In genomic region chr7:75358671-75359541, GRCh38 we compare ENCODE assay signal across 8 cellular contexts. TPM values are rescaled to one million over a fixed set of nuclear protein-coding genes. Genes with fewer than 3 reads are reported as not detected.
DNase-seq lines count a peak whose midpoint lies in the region; ATAC-seq and TF ChIP-seq lines count a peak whose summit lies in the region.
"Not testable (repeated sequence)": the region's sequence is repeated elsewhere in the genome, so short reads cannot be mapped to it uniquely, and the experiment has no call there.

No MANE protein-coding gene starts in this region.

- TF ChIP-seq POLR2A in breast epithelium (IDR thresholded peaks at IDR 0.05); prostate gland (IDR thresholded peaks at IDR 0.05): not testable (repeated sequence)

- not testable (repeated sequence) for H3K4me1 ChIP-seq in breast epithelium; right cardiac atrium (ENCODE audit: control insufficient read depth, insufficient read depth, low read length); prostate gland (replicated peaks); tibial artery

- TF ChIP-seq CTCF in breast epithelium (IDR thresholded peaks at IDR 0.05); prostate gland (IDR thresholded peaks at IDR 0.05); tibial artery (IDR thresholded peaks at IDR 0.05): not testable (repeated sequence)

- H3K27me3 ChIP-seq in breast epithelium; right cardiac atrium (ENCODE audit: control insufficient read depth, insufficient read depth); prostate gland (replicated peaks; ENCODE audit: insufficient read depth); tibial artery: not testable (repeated sequence)

- DNase-seq in NAMALWA (ENCODE audit: low spot score) (peak; percentile 85), breast epithelium (ENCODE audit: low spot score in 2 of 2) (peak; percentile 15 to 20), right cardiac atrium (peak; percentile 2 to 19 (median 12)), tibial artery (peak; percentile 2 to 61)
- peak; percentile 77 for DNase-seq in activated CD8-positive, alpha-beta memory T cell treated with anti-CD3 and anti-CD28 coated beads for 24 hours
- DNase-seq in prostate gland (ENCODE audit: low spot score) = not testable (repeated sequence)

- under 1% methylated on average over 33 of the region's 70 CpGs for WGBS in right cardiac atrium
- no CpG with 5 or more reads among the region's 70 CpGs for WGBS in prostate gland

- H3K9me3 ChIP-seq in breast epithelium; right cardiac atrium (ENCODE audit: control insufficient read depth, low read length); prostate gland; tibial artery: not testable (repeated sequence)

- intact Hi-C loops in breast epithelium (cut with DNase I; ENCODE audit: low total_unique reads); right cardiac atrium (cut with DNase I); prostate gland (cut with DNase I); tibial artery (cut with DNase I; ENCODE audit: low total_unique reads): not testable (repeated sequence)

- peak; percentile 88 for ATAC-seq in GM18907 (IDR thresholded peaks at IDR 0.05; ENCODE audit: unreplicated experiment)
- ATAC-seq in HG02678 (IDR thresholded peaks at IDR 0.05; ENCODE audit: unreplicated experiment) = peak; percentile 75
- ATAC-seq in right cardiac atrium = peak; percentile 87 to 92

- not testable (repeated sequence) for H3K36me3 ChIP-seq in breast epithelium, prostate gland, tibial artery

- H3K4me3 ChIP-seq in breast epithelium (peak overlapping the region; percentile 33 to 47 (median 43)), right cardiac atrium (ENCODE audit: low read length) (peak overlapping the region; percentile 34), prostate gland (peak overlapping the region; percentile 25 to 27), tibial artery (peak overlapping the region; percentile 47 to 48)

- H3K27ac ChIP-seq in breast epithelium, prostate gland: not testable (repeated sequence)
- H3K27ac ChIP-seq in right cardiac atrium (ENCODE audit: low read length) (peak overlapping the region; percentile 61), tibial artery (peak overlapping the region in 1 of 2 donors; percentile 65)

RNA-seq across cellular contexts. Expression of gene TRIM73, which starts 36.5 kb away (rescaled TPM):
- total RNA-seq in breast epithelium = 1 to 10 TPM; 2.2 to 5.6 (median 4.8) TPM
- 1 to 10 TPM; 1.1 to 3.8 (median 1.2) TPM for total RNA-seq in right cardiac atrium
- 1.0 TPM for polyA plus RNA-seq in right cardiac atrium
- total RNA-seq in prostate gland = 1 to 10 TPM; 4.1 to 7.1 TPM
